ENCODE assay signal across 22 cellular contexts in the genomic region with DNA sequence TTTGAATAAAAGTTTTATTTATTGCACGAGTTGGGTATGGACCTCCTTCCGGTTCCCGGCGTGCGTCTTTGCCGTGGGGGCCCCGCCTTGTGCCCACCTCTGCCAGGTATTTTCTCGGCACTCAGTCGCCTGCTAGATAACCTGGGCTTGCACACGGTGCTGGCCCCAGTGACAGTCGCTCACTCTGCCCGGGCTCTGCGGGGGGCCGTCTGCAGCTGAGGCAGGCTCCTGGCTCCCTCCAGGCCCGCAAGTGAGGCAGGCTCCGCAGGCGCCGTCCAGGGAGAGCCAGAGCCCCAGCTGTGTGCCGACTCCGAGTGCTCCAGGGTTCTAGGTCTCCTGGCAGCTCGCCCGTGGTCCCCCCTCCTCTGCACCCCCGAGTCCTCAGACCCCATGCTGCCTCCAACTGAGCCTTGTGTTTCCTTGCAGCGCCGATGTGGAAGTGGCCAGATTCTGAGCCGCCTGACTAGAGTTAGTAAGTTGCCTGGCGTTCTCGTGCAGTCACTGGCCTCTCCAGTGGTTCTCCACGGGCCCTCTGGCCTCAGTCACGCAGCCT. TPM values are rescaled to one million over a fixed set of nuclear protein-coding genes. Genes with fewer than 3 reads are reported as not detected.
"Had no signal": no experiment of that assay in that cellular context is flagged by ENCODE, and none has a peak within 500 bp of the region (broad histone marks: within the 10 kb centered on the region; RNA-seq: fewer than 3 reads in every experiment).

No MANE protein-coding gene starts in this region.

- H3K27ac Mint-ChIP-seq: activated B cell treated with CpG ODN at 0.5 μM for 24 hours; activated CD4-positive, alpha-beta memory T cell treated with anti-CD3 and anti-CD28 coated beads for 36 hours; activated CD8-positive, alpha-beta memory T cell treated with anti-CD3 and anti-CD28 coated beads, Interleukin-2, amount 10 ng/mL, durations not matched to agents 7 days and 5 days; activated naive CD8-positive, alpha-beta T cell treated with anti-CD3 and anti-CD28 coated beads, Interleukin-2, amount 10 ng/mL, durations not matched to agents 7 days and 5 days; naive thymus-derived CD8-positive, alpha-beta T cell; stimulated activated effector memory CD8-positive, alpha-beta T cell treated with anti-CD3 and anti-CD28 coated beads, Interleukin-12 subunit alpha, Interleukin-12 subunit beta, amount 100 ng/mL, for 72 hours had no signal

- H3K4me3 Mint-ChIP-seq: activated B cell treated with CpG ODN at 0.5 μM for 24 hours; activated CD4-positive, alpha-beta memory T cell treated with anti-CD3 and anti-CD28 coated beads for 36 hours; activated CD8-positive, alpha-beta memory T cell treated with anti-CD3 and anti-CD28 coated beads, Interleukin-2, amount 10 ng/mL, durations not matched to agents 7 days and 5 days; activated naive CD8-positive, alpha-beta T cell treated with anti-CD3 and anti-CD28 coated beads, Interleukin-2, amount 10 ng/mL, durations not matched to agents 7 days and 5 days; central memory CD8-positive, alpha-beta T cell; naive thymus-derived CD8-positive, alpha-beta T cell; stimulated activated effector memory CD8-positive, alpha-beta T cell treated with anti-CD3 and anti-CD28 coated beads, Interleukin-12 subunit alpha, Interleukin-12 subunit beta, amount 100 ng/mL, for 72 hours had no signal

- H3K36me3 Mint-ChIP-seq: activated CD4-positive, alpha-beta memory T cell treated with anti-CD3 and anti-CD28 coated beads for 36 hours; activated CD8-positive, alpha-beta memory T cell treated with anti-CD3 and anti-CD28 coated beads, Interleukin-2, amount 10 ng/mL, durations not matched to agents 7 days and 5 days; activated naive CD8-positive, alpha-beta T cell treated with anti-CD3 and anti-CD28 coated beads, Interleukin-2, amount 10 ng/mL, durations not matched to agents 7 days and 5 days; naive thymus-derived CD8-positive, alpha-beta T cell; stimulated activated effector memory CD8-positive, alpha-beta T cell treated with anti-CD3 and anti-CD28 coated beads, Interleukin-12 subunit alpha, Interleukin-12 subunit beta, amount 100 ng/mL, for 72 hours had no signal

- H3K27me3 Mint-ChIP-seq: activated B cell treated with CpG ODN at 0.5 μM for 24 hours; activated CD4-positive, alpha-beta memory T cell treated with anti-CD3 and anti-CD28 coated beads for 36 hours; activated CD8-positive, alpha-beta memory T cell treated with anti-CD3 and anti-CD28 coated beads, Interleukin-2, amount 10 ng/mL, durations not matched to agents 7 days and 5 days; activated naive CD8-positive, alpha-beta T cell treated with anti-CD3 and anti-CD28 coated beads, Interleukin-2, amount 10 ng/mL, durations not matched to agents 7 days and 5 days; central memory CD8-positive, alpha-beta T cell; naive thymus-derived CD8-positive, alpha-beta T cell had no signal

- H3K9me3 Mint-ChIP-seq: activated B cell treated with CpG ODN at 0.5 μM for 24 hours; activated CD4-positive, alpha-beta memory T cell treated with anti-CD3 and anti-CD28 coated beads for 36 hours; activated naive CD8-positive, alpha-beta T cell treated with anti-CD3 and anti-CD28 coated beads, Interleukin-2, amount 10 ng/mL, durations not matched to agents 7 days and 5 days; central memory CD8-positive, alpha-beta T cell; naive thymus-derived CD8-positive, alpha-beta T cell; stimulated activated effector memory CD8-positive, alpha-beta T cell treated with anti-CD3 and anti-CD28 coated beads, Interleukin-12 subunit alpha, Interleukin-12 subunit beta, amount 100 ng/mL, for 72 hours had no signal

- DNase-seq: activated B cell treated with CpG ODN at 0.5 μM for 24 hours; activated CD4-positive, alpha-beta memory T cell treated with anti-CD3 and anti-CD28 coated beads for 36 hours; activated CD4-positive, alpha-beta T cell treated with anti-CD3 and anti-CD28 coated beads for 4 hours; activated CD8-positive, alpha-beta memory T cell treated with anti-CD3 and anti-CD28 coated beads, Interleukin-2, amount 10 ng/mL, durations not matched to agents 7 days and 5 days; activated naive CD4-positive, alpha-beta T cell treated with Interleukin-2 at 50 U/mL for 16 hours; activated naive CD8-positive, alpha-beta T cell treated with anti-CD3 and anti-CD28 coated beads, Interleukin-2, amount 10 ng/mL, durations not matched to agents 7 days and 5 days; effector memory CD4-positive, alpha-beta T cell; esophagus squamous epithelium; left colon; lower lobe of right lung; naive thymus-derived CD8-positive, alpha-beta T cell; sigmoid colon; stimulated activated CD4-positive, alpha-beta T cell treated with anti-CD3 and anti-CD28 coated beads, Interleukin-4, amount 100 ng/mL, for 24 hours; stomach had no signal

- H3K4me3 ChIP-seq: body of pancreas, esophagus squamous epithelium, lower lobe of right lung, sigmoid colon, stomach had no signal

- ATAC-seq: activated CD8-positive, alpha-beta memory T cell treated with anti-CD3 and anti-CD28 coated beads, Interleukin-2, amount 10 ng/mL, durations not matched to agents 7 days and 5 days; body of pancreas; left colon; lower lobe of right lung; naive thymus-derived CD8-positive, alpha-beta T cell; stimulated activated effector memory CD8-positive, alpha-beta T cell treated with anti-CD3 and anti-CD28 coated beads, Interleukin-12 subunit alpha, Interleukin-12 subunit beta, amount 100 ng/mL, for 72 hours had no signal

- H3K27me3 ChIP-seq: body of pancreas, esophagus squamous epithelium, neutrophil, sigmoid colon, stomach had no signal

- H3K4me1 Mint-ChIP-seq: activated B cell treated with CpG ODN at 0.5 μM for 24 hours; activated CD8-positive, alpha-beta memory T cell treated with anti-CD3 and anti-CD28 coated beads, Interleukin-2, amount 10 ng/mL, durations not matched to agents 7 days and 5 days; activated naive CD8-positive, alpha-beta T cell treated with anti-CD3 and anti-CD28 coated beads, Interleukin-2, amount 10 ng/mL, durations not matched to agents 7 days and 5 days; central memory CD8-positive, alpha-beta T cell; stimulated activated effector memory CD8-positive, alpha-beta T cell treated with anti-CD3 and anti-CD28 coated beads, Interleukin-12 subunit alpha, Interleukin-12 subunit beta, amount 100 ng/mL, for 72 hours had no signal

- H3K27ac ChIP-seq: body of pancreas, esophagus squamous epithelium, lower lobe of right lung, neutrophil, sigmoid colon, stomach had no signal

RNA-seq across cellular contexts. Expression of a gene that starts 54.7 kb away (rescaled TPM):
- total RNA-seq: activated B cell treated with CpG ODN at 0.5 μM for 24 hours; activated CD4-positive, alpha-beta memory T cell treated with anti-CD3 and anti-CD28 coated beads for 36 hours; activated CD8-positive, alpha-beta memory T cell treated with anti-CD3 and anti-CD28 coated beads, Interleukin-2, amount 10 ng/mL, durations not matched to agents 7 days and 5 days; activated naive CD8-positive, alpha-beta T cell treated with anti-CD3 and anti-CD28 coated beads, Interleukin-2, amount 10 ng/mL, durations not matched to agents 7 days and 5 days; body of pancreas; esophagus squamous epithelium; glomerular endothelial cell; left colon; lower lobe of right lung; mesenteric fat pad; naive thymus-derived CD8-positive, alpha-beta T cell; sigmoid colon; stomach; T-helper 2 cell treated with Interferon-gamma antibody and Interleukin-4, amounts not matched to agents 100 ng/mL and 5 ng/mL, for 36 hours; urinary bladder had no signal
